14 cellular contexts compared by ENCODE assay signal in genomic region chr22:50139843-50140415, GRCh38. TPM values are rescaled to one million over a fixed set of nuclear protein-coding genes. Genes with fewer than 3 reads are reported as not detected.
DNase-seq lines count a peak whose midpoint lies in the region; ATAC-seq and TF ChIP-seq lines count a peak whose summit lies in the region.
"Had no signal": no experiment of that assay in that cellular context is flagged by ENCODE, and none has a peak within 500 bp of the region (broad histone marks: within the 10 kb centered on the region; RNA-seq: fewer than 3 reads in every experiment).

No MANE protein-coding gene starts in this region.

- H3K4me3 Mint-ChIP-seq in natural killer cell, result no peak overlapping the region
- H3K4me3 Mint-ChIP-seq: CD14-positive monocyte; stimulated activated naive CD8-positive, alpha-beta T cell treated with anti-CD3 and anti-CD28 coated beads, Interleukin-15, Interleukin-2, amounts not matched to agents 100 ng/mL and 50 ng/mL, for 24 hours had no signal

- ATAC-seq in HG03196 (IDR thresholded peaks at IDR 0.05; ENCODE audit: unreplicated experiment) (no peak), GM21367 (IDR thresholded peaks at IDR 0.05; ENCODE audit: unreplicated experiment) (no peak), HG03135 (IDR thresholded peaks at IDR 0.05; ENCODE audit: unreplicated experiment) (no peak), natural killer cell (no peak)

- H3F3A ChIP-seq in MM.1S (ENCODE audit: insufficient read depth, low read length), result peaks cover 13% of the 10 kb centered on the region; the same call in 1 of the 2 replicates

- H3K27me3 Mint-ChIP-seq in natural killer cell (ENCODE audit: low read depth in 2 of 2), result peaks cover 0 to 8% of the 10 kb centered on the region in 2 donors

- no peak overlapping the region for H3K9ac ChIP-seq in MM.1S (ENCODE audit: low read length)
- H3K9ac ChIP-seq: GM23248 had no signal

- H3K4me3 ChIP-seq in MM.1S (ENCODE audit: low read length) (peak overlapping the region; percentile 4; the same call in 1 of the 2 replicates), epithelial cell of esophagus (ENCODE audit: low read length) (no peak overlapping the region)
- H3K4me3 ChIP-seq: GM23248 had no signal

- no peaks in the 10 kb centered on the region for H4K20me1 ChIP-seq in MM.1S (ENCODE audit: insufficient read depth, low read length)

- H3K9me2 ChIP-seq in MM.1S (replicated peaks; ENCODE audit: insufficient read depth, low read length), result no peaks in the 10 kb centered on the region

- peak; percentile 92 for DNase-seq in COR-L47 (lab: John Stamatoyannopoulos, UW)
- peak; percentile 91 for DNase-seq in MM.1S
- peak; percentile 96 for DNase-seq in NCI-H69 (lab: John Stamatoyannopoulos, UW)
- peak; percentile 79 for DNase-seq in epithelial cell of esophagus (ENCODE audit: low read depth)
- DNase-seq in natural killer cell, result no peak
- DNase-seq: activated T-cell treated with anti-CD3 and anti-CD28 coated beads for 4 hours; GM23248; NCI-H446; stimulated activated CD4-positive, alpha-beta T cell treated with anti-CD3 and anti-CD28 coated beads, Interleukin-2, amount 100 ng/mL, for 24 hours had no signal

- H3K9me3 ChIP-seq in MM.1S (replicated peaks; ENCODE audit: insufficient read depth, low read length), result no peaks in the 10 kb centered on the region

- H3K36me3 ChIP-seq in MM.1S (replicated peaks; ENCODE audit: insufficient read depth, low read length), result no peaks in the 10 kb centered on the region

- H3K27me3 ChIP-seq in MM.1S (replicated peaks; ENCODE audit: insufficient read depth, low read length), result no peaks in the 10 kb centered on the region

- H3K9me3 Mint-ChIP-seq in natural killer cell, result no peaks in the 10 kb centered on the region
- H3K9me3 Mint-ChIP-seq: stimulated activated naive CD8-positive, alpha-beta T cell treated with anti-CD3 and anti-CD28 coated beads, Interleukin-15, Interleukin-2, amounts not matched to agents 100 ng/mL and 50 ng/mL, for 24 hours had no signal

- H3K27ac ChIP-seq in MM.1S (ENCODE audit: low read length), result peak overlapping the region; percentile 61
- H3K27ac ChIP-seq: GM23248 had no signal

- H3K4me2 ChIP-seq in MM.1S (ENCODE audit: low read depth, low read length), result peak overlapping the region; percentile 35

- no peak overlapping the region for H3K27ac Mint-ChIP-seq in natural killer cell
- H3K27ac Mint-ChIP-seq: CD14-positive monocyte; stimulated activated naive CD8-positive, alpha-beta T cell treated with anti-CD3 and anti-CD28 coated beads, Interleukin-15, Interleukin-2, amounts not matched to agents 100 ng/mL and 50 ng/mL, for 24 hours had no signal

- H3K36me3 Mint-ChIP-seq in natural killer cell, result no peaks in the 10 kb centered on the region
- H3K36me3 Mint-ChIP-seq: CD14-positive monocyte had no signal

- H2AFZ ChIP-seq in MM.1S (ENCODE audit: low read length), result peak overlapping the region; percentile 14; the same call in 1 of the 2 replicates
- H2AFZ ChIP-seq: GM23248 had no signal

- intact Hi-C loops in natural killer cell (cut with micrococcal nuclease), result no loop called here

- no peaks in the 10 kb centered on the region for H3K79me2 ChIP-seq in MM.1S (ENCODE audit: low read length)

- H3K4me1 Mint-ChIP-seq in natural killer cell, result no peaks in the 10 kb centered on the region

- peaks cover 15% of the 10 kb centered on the region for H3K4me1 ChIP-seq in MM.1S (ENCODE audit: low read length)

- TF ChIP-seq CTCF in MM.1S (IDR thresholded peaks at IDR 0.05; ENCODE audit: low read length) (no peak), epithelial cell of esophagus (IDR thresholded peaks at IDR 0.05; ENCODE audit: insufficient read depth, low read depth, low read length, missing control alignments) (no peak), natural killer cell (IDR thresholded peaks at IDR 0.05) (no peak)

RNA-seq across cellular contexts. Expression of gene PANX2, which starts 30.6 kb away (rescaled TPM):
- 1 to 10 TPM in 1 of 3 donors, under 1 TPM in 2; 0.16 to 3.4 (median 0.27) TPM for total RNA-seq in natural killer cell
- total RNA-seq: GM23248 had no signal

RNA-seq across cellular contexts. Expression of gene TRABD, which starts 45.8 kb away (rescaled TPM):
- 100 to 1,000 TPM; 129 to 138 (median 132) TPM for total RNA-seq in natural killer cell

RNA-seq across cellular contexts. Expression of gene MOV10L1, which starts 50.1 kb away (rescaled TPM):
- total RNA-seq in natural killer cell, result 1 to 10 TPM in 2 of 3 donors, not detected in 1; 1.0 to 1.7 TPM
- total RNA-seq: GM23248 had no signal

RNA-seq across cellular contexts. Expression of gene MLC1, which starts 54.7 kb away (rescaled TPM):
- total RNA-seq in natural killer cell, result 10 to 100 TPM; 67.7 to 96.1 (median 73.7) TPM
- total RNA-seq: GM23248 had no signal
